27 cellular contexts compared by ENCODE assay signal in the genomic region with DNA sequence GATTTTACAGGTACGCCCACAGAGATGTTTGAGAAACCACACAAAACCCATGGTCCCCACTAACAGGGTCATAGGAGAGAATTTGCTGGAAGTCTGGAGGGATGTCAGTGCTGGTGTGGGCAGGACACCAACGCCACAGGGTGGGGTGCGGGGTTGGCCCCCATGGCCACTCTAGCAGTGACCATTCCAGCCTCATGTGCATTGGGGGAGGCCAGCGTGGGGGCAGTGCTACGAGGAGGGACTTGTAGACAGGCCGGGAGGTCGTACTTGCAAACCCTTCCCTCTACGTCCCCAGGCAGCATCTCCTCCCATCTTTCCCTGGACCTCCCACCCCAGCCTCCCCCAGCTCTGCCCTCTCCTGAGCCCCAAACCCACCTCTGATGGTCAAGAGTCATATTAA. TPM values are rescaled to one million over a fixed set of nuclear protein-coding genes. Genes with fewer than 3 reads are reported as not detected.
"Had no signal": no experiment of that assay in that cellular context is flagged by ENCODE, and none has a peak within 500 bp of the region (broad histone marks: within the 10 kb centered on the region; RNA-seq: fewer than 3 reads in every experiment).

No MANE protein-coding gene starts in this region.

- DNase-seq: activated CD4-positive, alpha-beta T cell treated with anti-CD3 and anti-CD28 coated beads for 4 hours; activated CD8-positive, alpha-beta memory T cell treated with anti-CD3 and anti-CD28 coated beads, Interleukin-2, amount 50 U/mL, for 4 hours; activated CD8-positive, alpha-beta T cell treated with anti-CD3 and anti-CD28 coated beads for 36 hours; activated T-cell treated with anti-CD3 and anti-CD28 coated beads, Interleukin-2, amount 50 U/mL, for 72 hours; amygdala; MV-4-11; NCI-H1092 treated with DMSO at 0.1 percent for 48 hours; NCI-H1417 treated with DMSO at 0.1 percent for 48 hours; NCI-H1694 treated with DMSO at 0.1 percent for 48 hours; NCI-H2029 treated with DMSO at 0.1 percent for 48 hours; NCI-H510A treated with DMSO at 0.1 percent for 48 hours; NCI-H69; NK-92 treated with Interleukin-12 subunit alpha and Interleukin-12 subunit beta, amount 100 ng/mL, for 24 hours; OCI-M1; RPMI8226; SHP77; SW 1271 had no signal

- H3K4me3 Mint-ChIP-seq: activated CD8-positive, alpha-beta T cell treated with anti-CD3 and anti-CD28 coated beads for 36 hours; activated naive CD8-positive, alpha-beta T cell; activated T-cell treated with anti-CD3 and anti-CD28 coated beads, Interleukin-2, amount 50 U/mL, for 72 hours; brain had no signal

- ATAC-seq: activated CD4-positive, CD25-positive, alpha-beta regulatory T cell treated with anti-CD3 and anti-CD28 coated beads, Interleukin-2, amount 50 U/mL, for 24 hours; activated CD8-positive, alpha-beta T cell treated with anti-CD3 and anti-CD28 coated beads for 36 hours; activated T-cell treated with anti-CD3 and anti-CD28 coated beads, Interleukin-2, amount 50 U/mL, for 72 hours; Panc1; SK-N-SH treated with all-trans-retinoic acid at 6 μM for 48 hours had no signal

- H3K4me1 ChIP-seq: SJSA1 had no signal

- H3K27ac ChIP-seq: KMS-11, SJSA1 had no signal

- H3K4me3 ChIP-seq: SJSA1 had no signal

- H3K36me3 Mint-ChIP-seq: activated naive CD8-positive, alpha-beta T cell; brain had no signal

- H3K27ac Mint-ChIP-seq: activated naive CD8-positive, alpha-beta T cell; activated T-cell treated with anti-CD3 and anti-CD28 coated beads, Interleukin-2, amount 50 U/mL, for 72 hours had no signal

- H3K27me3 ChIP-seq: SJSA1 had no signal

- H3K9me3 ChIP-seq: SJSA1 had no signal

- H3K36me3 ChIP-seq: SJSA1 had no signal

RNA-seq across cellular contexts. Expression of a gene that starts 34.0 kb away (rescaled TPM):
- total RNA-seq: activated CD8-positive, alpha-beta T cell treated with anti-CD3 and anti-CD28 coated beads for 36 hours; activated T-cell treated with anti-CD3 and anti-CD28 coated beads, Interleukin-2, amount 50 U/mL, for 72 hours; astrocyte; MCF 10A; SJSA1; T-helper 1 cell treated with Interleukin-12 subunit alpha and Interleukin-12 subunit beta and Interleukin-4 antibody, amounts not matched to agents 30 ng/mL and 1 ng/mL, for 36 hours had no signal
